Comparison of ENCODE assay signal across 20 cellular contexts in the genomic region with DNA sequence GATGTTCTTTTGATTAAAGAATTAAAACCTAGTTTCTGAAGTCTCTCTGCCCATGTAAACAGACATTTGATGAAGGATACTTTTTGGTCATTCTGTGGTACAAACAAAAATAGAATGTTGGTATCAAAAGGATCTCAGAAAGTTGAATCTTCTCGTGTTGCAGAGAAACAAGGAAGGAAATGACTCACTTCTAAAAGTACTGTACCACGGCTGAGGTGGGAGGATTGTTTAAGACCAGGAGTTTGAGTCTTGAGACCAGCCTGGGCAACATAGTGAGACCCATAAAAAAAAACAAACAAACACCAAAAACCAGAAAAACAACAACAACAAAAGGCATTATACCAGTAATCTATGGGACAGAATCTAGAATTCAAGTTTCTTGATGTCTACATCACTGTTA.
DNase-seq lines count a peak whose midpoint lies in the region; ATAC-seq and TF ChIP-seq lines count a peak whose summit lies in the region.
"Had no signal": no experiment of that assay in that cellular context is flagged by ENCODE, and none has a peak within 500 bp of the region (broad histone marks: within the 10 kb centered on the region; RNA-seq: fewer than 3 reads in every experiment).

No MANE protein-coding gene starts in this region.

- ATAC-seq in GM19351 (IDR thresholded peaks at IDR 0.05; ENCODE audit: unreplicated experiment) (peak; percentile 71), foreskin keratinocyte (peak; percentile 46), HG02759 (IDR thresholded peaks at IDR 0.05; ENCODE audit: unreplicated experiment) (no peak)
- no peak for ATAC-seq in activated T-cell treated with anti-CD3 and anti-CD28 coated beads, Interleukin-2, amount 50 U/mL, for 4 hours
- ATAC-seq: K562, left ventricle myocardium superior, Right ventricle myocardium inferior, T-helper 17 cell had no signal

- no peak overlapping the region for H3K4me3 Mint-ChIP-seq in chondrocyte (ENCODE audit: unreplicated experiment)
- no peak overlapping the region for H3K4me3 Mint-ChIP-seq in activated T-cell treated with anti-CD3 and anti-CD28 coated beads, Interleukin-2, amount 50 U/mL, for 4 hours
- H3K4me3 Mint-ChIP-seq: B cell, T-helper 17 cell had no signal

- no peak overlapping the region for H3K27ac ChIP-seq in foreskin keratinocyte
- H3K27ac ChIP-seq: thyroid gland had no signal

- H3K4me1 ChIP-seq in foreskin keratinocyte: no peaks in the 10 kb centered on the region
- H3K4me1 ChIP-seq: thyroid gland had no signal

- no peak overlapping the region for H3K27ac Mint-ChIP-seq in chondrocyte (ENCODE audit: unreplicated experiment)
- H3K27ac Mint-ChIP-seq: activated T-helper 2 cell treated with anti-CD3 and anti-CD28 coated beads, Interferon-gamma antibody, Interleukin-2, Interleukin-4, amounts not matched to agents 10 μg/mL and 5 μg/mL and 100 μg/mL, durations not matched to agents 14 hours and 24 hours and 36 hours; B cell; T-helper 17 cell had no signal

- peaks cover 12% of the 10 kb centered on the region for H3K27me3 Mint-ChIP-seq in chondrocyte (ENCODE audit: low read depth)
- H3K27me3 Mint-ChIP-seq in activated T-cell treated with anti-CD3 and anti-CD28 coated beads, Interleukin-2, amount 50 U/mL, for 4 hours (ENCODE audit: low read depth): peaks cover 7% of the 10 kb centered on the region

- H3K9me3 Mint-ChIP-seq in chondrocyte (ENCODE audit: low read depth): no peaks in the 10 kb centered on the region
- H3K9me3 Mint-ChIP-seq in activated T-cell treated with anti-CD3 and anti-CD28 coated beads, Interleukin-2, amount 50 U/mL, for 4 hours: no peaks in the 10 kb centered on the region
- H3K9me3 Mint-ChIP-seq: activated T-helper 2 cell treated with anti-CD3 and anti-CD28 coated beads, Interferon-gamma antibody, Interleukin-2, Interleukin-4, amounts not matched to agents 10 μg/mL and 5 μg/mL and 100 μg/mL, durations not matched to agents 14 hours and 24 hours and 36 hours had no signal

- H3K27me3 ChIP-seq in foreskin keratinocyte: peaks cover 5% of the 10 kb centered on the region
- H3K27me3 ChIP-seq: thyroid gland had no signal

- TF ChIP-seq CTCF in foreskin keratinocyte (conservative IDR thresholded peaks at IDR 0.05): no peak
- no peak for TF ChIP-seq CTCF in chondrocyte (IDR thresholded peaks at IDR 0.05)

- peaks cover 9% of the 10 kb centered on the region for H3K4me1 Mint-ChIP-seq in chondrocyte (ENCODE audit: low read depth)
- H3K4me1 Mint-ChIP-seq in activated T-cell treated with anti-CD3 and anti-CD28 coated beads, Interleukin-2, amount 50 U/mL, for 4 hours (ENCODE audit: low read depth): no peaks in the 10 kb centered on the region
- H3K4me1 Mint-ChIP-seq: B cell had no signal

- peak; percentile 67 to 73 for DNase-seq in Kasumi-1 (lab: John Stamatoyannopoulos, UW)
- DNase-seq in SKM-1 (lab: John Stamatoyannopoulos, UW; ENCODE audit: unreplicated experiment): peak; percentile 18
- DNase-seq in foreskin keratinocyte: peak in 1 of 2 donors; percentile 19
- DNase-seq in chondrocyte (ENCODE audit: low spot score): no peak
- no peak for DNase-seq in activated T-cell treated with anti-CD3 and anti-CD28 coated beads, Interleukin-2, amount 50 U/mL, for 4 hours
- DNase-seq in NCI-H345 treated with DMSO at 0.1 percent for 48 hours (lab: John Stamatoyannopoulos, UW; ENCODE audit: unreplicated experiment): no peak
- DNase-seq: central memory CD4-positive, alpha-beta T cell; DMS 273 treated with DMSO at 0.1 percent for 48 hours; glutamatergic neuron; left ventricle myocardium superior; stimulated activated CD4-positive, alpha-beta T cell treated with anti-CD3 and anti-CD28 coated beads, Interleukin-15, amount 100 ng/mL, for 24 hours; stimulated activated naive CD4-positive, alpha-beta T cell; T-helper 17 cell; thyroid gland had no signal

- no peaks in the 10 kb centered on the region for H3K36me3 Mint-ChIP-seq in chondrocyte (ENCODE audit: low read depth)
- no peaks in the 10 kb centered on the region for H3K36me3 Mint-ChIP-seq in activated T-cell treated with anti-CD3 and anti-CD28 coated beads, Interleukin-2, amount 50 U/mL, for 4 hours (ENCODE audit: insufficient read depth)

Comparison
In these comparisons a context has a peak if more than half of its experiments do, and no peak if none do; other contexts are left out.
1. ATAC-seq: peak in GM19351 (single experiment) and foreskin keratinocyte (single experiment); none in activated T-cell treated with anti-CD3 and anti-CD28 coated beads, Interleukin-2, amount 50 U/mL, for 4 hours (0 of 2) and HG02759 (single experiment).
2. DNase-seq: peak in Kasumi-1 (2 of 2) and SKM-1 (single experiment); none in chondrocyte (single experiment), activated T-cell treated with anti-CD3 and anti-CD28 coated beads, Interleukin-2, amount 50 U/mL, for 4 hours (single experiment) and NCI-H345 treated with DMSO at 0.1 percent for 48 hours (single experiment).